15 cellular contexts compared by ENCODE assay signal in genomic region chr7:29284586-29285450, GRCh38.
DNase-seq lines count a peak whose midpoint lies in the region; ATAC-seq, FAIRE-seq and TF ChIP-seq lines count a peak whose summit lies in the region.
"Had no signal": no experiment of that assay in that cellular context is flagged by ENCODE, and none has a peak within 500 bp of the region (broad histone marks: within the 10 kb centered on the region; RNA-seq: fewer than 3 reads in every experiment).

No MANE protein-coding gene starts in this region.

- H4K20me1 ChIP-seq in HCT116 (ENCODE audit: insufficient read depth), result no peaks in the 10 kb centered on the region
- peaks cover 4% of the 10 kb centered on the region for H4K20me1 ChIP-seq in astrocyte (ENCODE audit: insufficient read depth, low read length)

- H3K4me2 ChIP-seq in HCT116 (ENCODE audit: low read length), result peak overlapping the region; percentile 60
- H3K4me2 ChIP-seq in astrocyte (ENCODE audit: low read length), result peak overlapping the region; percentile 65

- H3K4me1 Mint-ChIP-seq in astrocyte (ENCODE audit: low read depth, unreplicated experiment), result peaks cover 22% of the 10 kb centered on the region

- ATAC-seq in HCT116, result peak; percentile 57
- ATAC-seq in right lobe of liver, result peak; percentile 52 to 78 (median 72)
- no peak for ATAC-seq in HG02884 (IDR thresholded peaks at IDR 0.05; ENCODE audit: unreplicated experiment)

- no peaks in the 10 kb centered on the region; the same call in 1 of the 2 replicates for H3K27me3 ChIP-seq in ACC112 (ENCODE audit: insufficient read depth, low read length)
- no peaks in the 10 kb centered on the region for H3K27me3 ChIP-seq in HCT116 (ENCODE audit: insufficient read depth, low read length)
- H3K27me3 ChIP-seq in astrocyte (ENCODE audit: insufficient read depth, low read length), result peaks cover 36% of the 10 kb centered on the region
- no peaks in the 10 kb centered on the region for H3K27me3 ChIP-seq in right lobe of liver
- no peaks in the 10 kb centered on the region for H3K27me3 ChIP-seq in adrenal gland
- H3K27me3 ChIP-seq: cardiac muscle cell, Peyer's patch, upper lobe of right lung had no signal

- peaks cover 34% of the 10 kb centered on the region for H3K4me1 ChIP-seq in ACC112 (ENCODE audit: control insufficient read depth, insufficient read depth, low read length, unreplicated experiment)
- H3K4me1 ChIP-seq in HCT116 (ENCODE audit: control insufficient read depth in 1 of 2, insufficient read depth in 2 of 2, low read length in 2 of 2), result peaks cover 15 to 28% of the 10 kb centered on the region in 2 experiments
- H3K4me1 ChIP-seq in astrocyte (ENCODE audit: insufficient read depth, low read length), result peaks cover 37% of the 10 kb centered on the region
- H3K4me1 ChIP-seq in right lobe of liver, result peaks cover 0 to 34% (median 10%) of the 10 kb centered on the region in 4 donors
- no peaks in the 10 kb centered on the region for H3K4me1 ChIP-seq in adrenal gland (replicated peaks in 1 of 2)
- H3K4me1 ChIP-seq: upper lobe of right lung had no signal

- TF ChIP-seq POLR2A in HCT116 (IDR thresholded peaks at IDR 0.05; ENCODE audit: borderline replicate concordance, extremely low read depth, insufficient read depth, insufficient read length) (no peak), right lobe of liver (IDR thresholded peaks at IDR 0.05) (no peak), adrenal gland (IDR thresholded peaks at IDR 0.05) (no peak)

- H3K9me3 Mint-ChIP-seq in astrocyte (ENCODE audit: unreplicated experiment), result peaks cover under 1% of the 10 kb centered on the region
- H3K9me3 Mint-ChIP-seq: H9, memory B cell had no signal

- intact Hi-C loops in HCT116 (cut with micrococcal nuclease) (no loop called here), right lobe of liver (cut with DNase I) (no loop called here), adrenal gland (cut with DNase I) (no loop called here)

- H3K27me3 Mint-ChIP-seq in astrocyte (ENCODE audit: low read depth, unreplicated experiment), result peaks cover 9% of the 10 kb centered on the region

- no peaks in the 10 kb centered on the region for H3K9me2 ChIP-seq in HCT116 (ENCODE audit: insufficient read depth)

- DNase-seq in HCT116 (ENCODE audit: low read depth, low spot score) (no peak), astrocyte (ENCODE audit: low read depth) (no peak), right lobe of liver (peak in 1 of 3 donors; percentile 64), NCI-H2107 (lab: John Stamatoyannopoulos, UW) (no peak), cerebellar nuclear complex (lab: John Stamatoyannopoulos, UW) (no peak), adrenal gland (no peak)
- DNase-seq: foreskin melanocyte, H9, Peyer's patch, upper lobe of right lung had no signal

- H3K36me3 ChIP-seq in ACC112 (ENCODE audit: insufficient read depth, low read length) (no peaks in the 10 kb centered on the region), HCT116 (ENCODE audit: control insufficient read depth in 1 of 2, insufficient read depth in 2 of 2, low read length in 2 of 2) (no peaks in the 10 kb centered on the region), astrocyte (ENCODE audit: insufficient read depth, low read length) (no peaks in the 10 kb centered on the region), right lobe of liver (no peaks in the 10 kb centered on the region), adrenal gland (replicated peaks in 1 of 2) (no peaks in the 10 kb centered on the region)
- H3K36me3 ChIP-seq: cardiac muscle cell, Peyer's patch, upper lobe of right lung had no signal

- no peak overlapping the region for H2AFZ ChIP-seq in ACC112 (ENCODE audit: low read length, unreplicated experiment)
- H2AFZ ChIP-seq in HCT116 (ENCODE audit: low read depth, low read length, poor library complexity, severe bottlenecking), result no peak overlapping the region
- no peak overlapping the region for H2AFZ ChIP-seq in astrocyte (ENCODE audit: low read depth, low read length)

- H3K9me3 ChIP-seq in HCT116 (ENCODE audit: control insufficient read depth in 1 of 2, insufficient read depth in 1 of 2, low read depth in 1 of 2, low read length in 2 of 2), result no peaks in the 10 kb centered on the region
- no peaks in the 10 kb centered on the region for H3K9me3 ChIP-seq in astrocyte (ENCODE audit: insufficient read depth, low read depth, low read length)
- H3K9me3 ChIP-seq in right lobe of liver, result no peaks in the 10 kb centered on the region
- no peaks in the 10 kb centered on the region for H3K9me3 ChIP-seq in adrenal gland (replicated peaks in 1 of 3)
- H3K9me3 ChIP-seq: Peyer's patch, upper lobe of right lung had no signal

- H3K9ac ChIP-seq in HCT116 (ENCODE audit: low read length) (no peak overlapping the region), astrocyte (ENCODE audit: low read length) (no peak overlapping the region)

- peak; percentile 43 for FAIRE-seq in astrocyte (lab: Jason Lieb, UNC)

- TF ChIP-seq CTCF in HCT116 (IDR thresholded peaks at IDR 0.05 in 2 of 3, conservative IDR thresholded peaks at IDR 0.05 in 1 of 3; ENCODE audit: borderline replicate concordance in 1 of 3, insufficient read depth in 1 of 3, low read depth in 2 of 3, low read length in 2 of 3) (no peak), astrocyte (IDR thresholded peaks at IDR 0.05; ENCODE audit: insufficient read depth, low read depth, low read length) (no peak), right lobe of liver (IDR thresholded peaks at IDR 0.05) (no peak), adrenal gland (IDR thresholded peaks at IDR 0.05) (no peak)

- H3K79me2 ChIP-seq in ACC112 (ENCODE audit: control insufficient read depth, insufficient read depth, low read length, unreplicated experiment) (no peaks in the 10 kb centered on the region), HCT116 (ENCODE audit: insufficient read depth, low read length) (no peaks in the 10 kb centered on the region), astrocyte (ENCODE audit: insufficient read depth, low read length) (no peaks in the 10 kb centered on the region)

- RAD21 ChIA-PET in HCT116 (lab: Charles Lee; ENCODE audit: low non-redundant PET in 1 of 2, low total read pairs in 2 of 2, uncharacterized antibody in 2 of 2, unreplicated experiment in 2 of 2), result no interaction called here

- peak overlapping the region; percentile 30 for H3K4me3 Mint-ChIP-seq in astrocyte (ENCODE audit: unreplicated experiment)
- H3K4me3 Mint-ChIP-seq: H9, memory B cell had no signal

- no peaks in the 10 kb centered on the region for H3K36me3 Mint-ChIP-seq in astrocyte (ENCODE audit: low read depth, unreplicated experiment)
- H3K36me3 Mint-ChIP-seq: activated naive CD4-positive, alpha-beta T cell treated with anti-CD3 and anti-CD28 coated beads, Interleukin-2, amount 50 U/mL, for 72 hours; memory B cell had no signal

- H3K4me3 ChIP-seq in ACC112 (ENCODE audit: low read depth, low read length) (no peak overlapping the region), HCT116 (replicated peaks in 1 of 2; ENCODE audit: low read depth in 1 of 2, low read length in 2 of 2) (0 out of 4 replicates have a peak overlapping the region, but pooled peaks of 1 of the 2 experiments have one; percentile 2), astrocyte (ENCODE audit: insufficient read depth, low read depth, low read length) (no peak overlapping the region), right lobe of liver (no peak overlapping the region), adrenal gland (no peak overlapping the region)
- H3K4me3 ChIP-seq: cardiac muscle cell, Peyer's patch, upper lobe of right lung had no signal

- POLR2A ChIA-PET in HCT116 (lab: Charles Lee), result no interaction called here

- TF ChIP-seq RAD21 in HCT116 (IDR thresholded peaks at IDR 0.05; ENCODE audit: low read depth), result no peak

- CTCF ChIA-PET in HCT116 (lab: Charles Lee), result no interaction called here

- BruUV-seq in HCT116 (replicated peaks; lab: Mats Ljungman, UMichigan), result no TSS peak

- H3K27ac ChIP-seq in ACC112 (ENCODE audit: low read depth, low read length) (peak overlapping the region; percentile 73), HCT116 (ENCODE audit: low read depth, low read length) (no peak overlapping the region), astrocyte (ENCODE audit: low read depth, low read length) (no peak overlapping the region), right lobe of liver (peak overlapping the region in 2 of 3 donors; percentile 47 to 67), adrenal gland (no peak overlapping the region)
- H3K27ac ChIP-seq: cardiac muscle cell, Peyer's patch, upper lobe of right lung had no signal

- H3K27ac Mint-ChIP-seq in astrocyte (ENCODE audit: unreplicated experiment), result peak overlapping the region; percentile 90
- H3K27ac Mint-ChIP-seq: H9, memory B cell had no signal

- 26% methylated on average over 4 of the region's 8 CpGs for WGBS in right lobe of liver (ENCODE audit: insufficient coverage, low coverage, low lambda C conversion rate, missing lambda C conversion rate)
- WGBS in adrenal gland, 4 donors, result 70 to 87% (median 77%) methylated on average over 8 of the region's 8 CpGs

TF ChIP-seq in HCT116, 20 proteins besides CTCF, POLR2A, EP300 and RAD21:
- no peak for TF ChIP-seq ZFX (IDR thresholded peaks at IDR 0.05)

Comparison
In these comparisons a context has a peak if more than half of its experiments do, and no peak if none do; other contexts are left out.
1. H3K27ac ChIP-seq: peak in ACC112 (single experiment) and right lobe of liver (2 of 3); none in HCT116 (single experiment), astrocyte (single experiment) and adrenal gland (0 of 5).